ENCODE assay signal across 1 cellular context in genomic region chr6:138467901-138468300, GRCh38.
TF ChIP-seq lines count a peak whose summit lies in the region.

No MANE protein-coding gene starts in this region.

TF ChIP-seq in IMR-90, 13 proteins besides CTCF, POLR2A, EP300 and RAD21 (continued from another document):
- TF ChIP-seq, protein P1, sequence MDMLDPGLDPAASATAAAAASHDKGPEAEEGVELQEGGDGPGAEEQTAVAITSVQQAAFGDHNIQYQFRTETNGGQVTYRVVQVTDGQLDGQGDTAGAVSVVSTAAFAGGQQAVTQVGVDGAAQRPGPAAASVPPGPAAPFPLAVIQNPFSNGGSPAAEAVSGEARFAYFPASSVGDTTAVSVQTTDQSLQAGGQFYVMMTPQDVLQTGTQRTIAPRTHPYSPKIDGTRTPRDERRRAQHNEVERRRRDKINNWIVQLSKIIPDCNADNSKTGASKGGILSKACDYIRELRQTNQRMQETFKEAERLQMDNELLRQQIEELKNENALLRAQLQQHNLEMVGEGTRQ (IDR thresholded peaks at IDR 0.05; ENCODE audit: low read depth, low read length), result no peak
- TF ChIP-seq MXI1 (IDR thresholded peaks at IDR 0.05; ENCODE audit: borderline replicate concordance, low read depth, low read length), result no peak
- no peak for TF ChIP-seq CHD1 (IDR thresholded peaks at IDR 0.05; ENCODE audit: low read depth, low read length)
- TF ChIP-seq, protein P2, sequence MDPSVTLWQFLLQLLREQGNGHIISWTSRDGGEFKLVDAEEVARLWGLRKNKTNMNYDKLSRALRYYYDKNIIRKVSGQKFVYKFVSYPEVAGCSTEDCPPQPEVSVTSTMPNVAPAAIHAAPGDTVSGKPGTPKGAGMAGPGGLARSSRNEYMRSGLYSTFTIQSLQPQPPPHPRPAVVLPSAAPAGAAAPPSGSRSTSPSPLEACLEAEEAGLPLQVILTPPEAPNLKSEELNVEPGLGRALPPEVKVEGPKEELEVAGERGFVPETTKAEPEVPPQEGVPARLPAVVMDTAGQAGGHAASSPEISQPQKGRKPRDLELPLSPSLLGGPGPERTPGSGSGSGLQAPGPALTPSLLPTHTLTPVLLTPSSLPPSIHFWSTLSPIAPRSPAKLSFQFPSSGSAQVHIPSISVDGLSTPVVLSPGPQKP (IDR thresholded peaks at IDR 0.05; ENCODE audit: borderline replicate concordance, low read depth, low read length), result no peak
- TF ChIP-seq FOS (IDR thresholded peaks at IDR 0.05; ENCODE audit: low read depth, low read length), result no peak
- TF ChIP-seq MAFK (IDR thresholded peaks at IDR 0.05; ENCODE audit: low read depth, low read length), result no peak
- no peak for TF ChIP-seq MAZ (IDR thresholded peaks at IDR 0.05; ENCODE audit: borderline replicate concordance, low read depth, low read length)
- no peak for TF ChIP-seq CEBPB (IDR thresholded peaks at IDR 0.05; ENCODE audit: low read depth, low read length)
- no peak for TF ChIP-seq NFE2L2 (IDR thresholded peaks at IDR 0.05; ENCODE audit: low read depth, low read length)
- no peak for TF ChIP-seq RCOR1 (IDR thresholded peaks at IDR 0.05; ENCODE audit: insufficient replicate concordance, low read length)
